ENCODE assay signal across 8 cellular contexts in genomic region chr20:53660078-53660909, GRCh38.
DNase-seq lines count a peak whose midpoint lies in the region; ATAC-seq and TF ChIP-seq lines count a peak whose summit lies in the region.

No MANE protein-coding gene starts in this region.

- intact Hi-C loops in prostate gland (cut with DNase I): loop anchor here (2.0 kb wide), 1 partner anchor 67 kb away; the partner anchor contains the start of gene ZNF217

- H3K4me3 ChIP-seq in fibroblast of mammary gland (ENCODE audit: control insufficient read depth, low read depth, low read length) (peak overlapping the region; percentile 23), prostate gland (peak overlapping the region; percentile 21 to 22)

- H3K27ac ChIP-seq in prostate gland: peak overlapping the region; percentile 52 to 54

- no peak for TF ChIP-seq POLR2A in prostate gland (IDR thresholded peaks at IDR 0.05)

- TF ChIP-seq CTCF in fibroblast of mammary gland (conservative IDR thresholded peaks at IDR 0.05; ENCODE audit: control insufficient read depth, insufficient read depth, low read depth, low read length) (no peak), prostate gland (IDR thresholded peaks at IDR 0.05) (no peak)

- H3K4me1 ChIP-seq in prostate gland (replicated peaks): peaks cover 4% of the 10 kb centered on the region

- H3K9me3 ChIP-seq in prostate gland: no peaks in the 10 kb centered on the region

- DNase-seq in activated CD4-positive, alpha-beta T cell treated with anti-CD3 and anti-CD28 coated beads, Interleukin-2, amount 50 U/mL, for 48 hours: peak; percentile 52 to 57
- DNase-seq in fibroblast of mammary gland (ENCODE audit: low read depth) (peak; percentile 27), prostate gland (ENCODE audit: low spot score) (no peak), HUDEP-2 (lab: John Stamatoyannopoulos, UW; ENCODE audit: unreplicated experiment in 76 of 76) (no peak), NCI-H82 treated with DMSO at 0.1 percent for 48 hours (lab: John Stamatoyannopoulos, UW; ENCODE audit: unreplicated experiment) (no peak)

- 6% methylated on average over 38 of the region's 38 CpGs for WGBS in prostate gland

- no peaks in the 10 kb centered on the region for H3K27me3 ChIP-seq in prostate gland (replicated peaks; ENCODE audit: insufficient read depth)

- no peaks in the 10 kb centered on the region for H3K36me3 ChIP-seq in prostate gland

- ATAC-seq in GM19438 (IDR thresholded peaks at IDR 0.05; ENCODE audit: low read depth, unreplicated experiment) (peak; percentile 12), HG03469 (IDR thresholded peaks at IDR 0.05; ENCODE audit: unreplicated experiment) (no peak), HG03135 (IDR thresholded peaks at IDR 0.05; ENCODE audit: unreplicated experiment) (no peak)

Comparison
In these comparisons a context has a peak if more than half of its experiments do, and no peak if none do; other contexts are left out.
1. DNase-seq: peak in activated CD4-positive, alpha-beta T cell treated with anti-CD3 and anti-CD28 coated beads, Interleukin-2, amount 50 U/mL, for 48 hours (2 of 2) and fibroblast of mammary gland (single experiment); none in prostate gland (single experiment), HUDEP-2 (0 of 76) and NCI-H82 treated with DMSO at 0.1 percent for 48 hours (single experiment).